ENCODE assay signal across 9 cellular contexts in the genomic region with DNA sequence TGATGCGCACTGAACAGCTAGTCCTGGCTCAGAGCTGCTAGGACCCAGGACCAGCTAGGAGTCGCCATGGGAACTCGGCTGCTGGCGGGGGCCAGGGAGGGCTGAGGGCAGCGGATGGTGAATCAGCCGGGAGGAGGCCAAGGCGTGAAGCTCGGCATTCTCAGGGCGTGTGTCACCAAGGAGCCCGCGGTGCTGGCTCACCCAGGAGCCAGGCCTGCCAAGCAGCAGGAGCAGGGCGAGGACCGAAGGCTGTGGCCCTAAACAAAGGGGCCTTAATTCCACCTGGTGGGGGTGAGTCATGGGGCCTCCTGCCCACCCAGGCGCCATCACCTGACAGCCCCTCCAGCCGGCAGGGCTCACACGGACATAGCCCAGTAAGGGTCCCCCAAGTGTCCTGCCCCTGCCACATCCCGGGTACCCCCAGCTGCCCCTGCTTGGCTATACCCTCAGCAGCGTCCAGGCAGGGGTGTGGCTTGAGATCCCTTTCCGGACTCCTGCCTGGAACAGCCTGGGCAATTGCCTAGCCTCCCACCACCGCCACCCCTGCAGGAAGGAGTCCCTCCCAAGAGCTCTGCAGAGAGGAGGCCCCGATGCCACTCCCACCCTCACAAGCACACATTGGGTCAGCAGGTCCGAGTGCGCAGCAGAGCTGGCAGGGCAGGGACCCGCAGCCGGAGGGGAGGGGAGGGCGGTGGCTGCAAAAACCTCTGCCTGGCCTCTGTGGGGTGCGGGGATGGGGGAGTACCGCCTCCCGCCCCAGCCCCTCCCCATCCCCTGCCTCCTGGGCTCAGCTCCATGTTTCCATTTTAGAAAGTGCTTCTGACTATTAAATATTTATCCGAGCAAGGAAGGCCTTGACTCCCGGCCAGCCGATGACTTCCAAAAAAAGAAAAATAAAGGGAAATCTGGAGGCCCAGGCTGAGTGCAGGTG. TPM values are rescaled to one million over a fixed set of nuclear protein-coding genes. Genes with fewer than 3 reads are reported as not detected.
A peak's percentile ranks its signal among the peaks of the same experiment; 100 is the strongest.
DNase-seq lines count a peak whose midpoint lies in the region; ATAC-seq lines count a peak whose summit lies in the region.
"Had no signal": no experiment of that assay in that cellular context is flagged by ENCODE, and none has a peak within 500 bp of the region (broad histone marks: within the 10 kb centered on the region; RNA-seq: fewer than 3 reads in every experiment).

No MANE protein-coding gene starts in this region.

- intact Hi-C loops in Right ventricle myocardium superior (cut with DNase I) (no loop called here), sciatic nerve (cut with DNase I) (no loop called here)
- intact Hi-C loops in activated CD4-positive, alpha-beta memory T cell treated with anti-CD3 and anti-CD28 coated beads for 36 hours (cut with micrococcal nuclease) = no loop called here

- POLR2A ChIA-PET in activated CD4-positive, alpha-beta memory T cell treated with anti-CD3 and anti-CD28 coated beads for 36 hours (lab: Charles Lee) = interaction anchor here (1.9 kb wide), 1 partner anchor 72 kb away, joined by 6 read pairs; no protein-coding TSS in a partner anchor

- DNase-seq in GM03348 (ENCODE audit: low spot score) (peak; percentile 95), SW480 (ENCODE audit: low spot score) (peak; percentile 95), Right ventricle myocardium superior (peak; percentile 79), sciatic nerve (ENCODE audit: low spot score) (peak; percentile 82), activated T-cell treated with anti-CD3 and anti-CD28 coated beads for 4 hours (no peak)
- no peak for DNase-seq in activated CD4-positive, alpha-beta memory T cell treated with anti-CD3 and anti-CD28 coated beads for 36 hours

- ATAC-seq in Right ventricle myocardium superior (ENCODE audit: poor library complexity) (peak; percentile 26), sciatic nerve (peak; percentile 67), HG02798 (IDR thresholded peaks at IDR 0.05; ENCODE audit: poor library complexity, unreplicated experiment) (no peak), HG03175 (IDR thresholded peaks at IDR 0.05; ENCODE audit: unreplicated experiment) (no peak)

- peaks cover 24% of the 10 kb centered on the region for H3K27me3 Mint-ChIP-seq in activated CD4-positive, alpha-beta memory T cell treated with anti-CD3 and anti-CD28 coated beads for 36 hours

- no peaks in the 10 kb centered on the region for H3K9me3 Mint-ChIP-seq in activated CD4-positive, alpha-beta memory T cell treated with anti-CD3 and anti-CD28 coated beads for 36 hours
- H3K9me3 Mint-ChIP-seq: activated naive CD4-positive, alpha-beta T cell treated with anti-CD3 and anti-CD28 coated beads, Interleukin-2, amount 50 U/mL, for 24 hours had no signal

- H3K4me1 Mint-ChIP-seq in activated CD4-positive, alpha-beta memory T cell treated with anti-CD3 and anti-CD28 coated beads for 36 hours (ENCODE audit: low read depth) = peaks cover 8% of the 10 kb centered on the region

- CTCF ChIA-PET in activated CD4-positive, alpha-beta memory T cell treated with anti-CD3 and anti-CD28 coated beads for 36 hours (lab: Charles Lee) = interaction anchor here (0.7 to 6.0 kb wide), 9 partner anchors 10 to 117 kb away, joined by 3 to 108 read pairs (median 6); a partner anchor contains a TSS

- H3K36me3 Mint-ChIP-seq in activated CD4-positive, alpha-beta memory T cell treated with anti-CD3 and anti-CD28 coated beads for 36 hours = no peaks in the 10 kb centered on the region
- H3K36me3 Mint-ChIP-seq: activated naive CD4-positive, alpha-beta T cell treated with anti-CD3 and anti-CD28 coated beads, Interleukin-2, amount 50 U/mL, for 24 hours had no signal

- H3K4me3 Mint-ChIP-seq in activated CD4-positive, alpha-beta memory T cell treated with anti-CD3 and anti-CD28 coated beads for 36 hours = no peak overlapping the region
- H3K4me3 Mint-ChIP-seq: activated naive CD4-positive, alpha-beta T cell treated with anti-CD3 and anti-CD28 coated beads, Interleukin-2, amount 50 U/mL, for 24 hours had no signal

- H3K27ac Mint-ChIP-seq in activated CD4-positive, alpha-beta memory T cell treated with anti-CD3 and anti-CD28 coated beads for 36 hours = no peak overlapping the region
- H3K27ac Mint-ChIP-seq: activated naive CD4-positive, alpha-beta T cell treated with anti-CD3 and anti-CD28 coated beads, Interleukin-2, amount 50 U/mL, for 24 hours had no signal

RNA-seq across cellular contexts. Expression of a gene that starts 4.7 kb away (rescaled TPM):
- total RNA-seq in Right ventricle myocardium superior = 2.6 TPM
- 77.7 TPM for total RNA-seq in sciatic nerve
- total RNA-seq in activated CD4-positive, alpha-beta memory T cell treated with anti-CD3 and anti-CD28 coated beads for 36 hours = under 1 TPM; 0.02 to 0.05 TPM

RNA-seq across cellular contexts. Expression of a gene that starts 12.1 kb away (rescaled TPM):
- total RNA-seq in Right ventricle myocardium superior (1.5 TPM), sciatic nerve (6.1 TPM)
- total RNA-seq in activated CD4-positive, alpha-beta memory T cell treated with anti-CD3 and anti-CD28 coated beads for 36 hours = 1 to 10 TPM in 1 of 2 experiments, under 1 TPM in 1; 0.78 to 1.2 TPM

RNA-seq across cellular contexts. Expression of a gene that starts 47.4 kb away (rescaled TPM):
- total RNA-seq in Right ventricle myocardium superior (1.6 TPM), sciatic nerve (5.5 TPM)
- 10 to 100 TPM; 63.4 to 69.1 TPM for total RNA-seq in activated CD4-positive, alpha-beta memory T cell treated with anti-CD3 and anti-CD28 coated beads for 36 hours

RNA-seq across cellular contexts. Expression of a gene that starts 48.8 kb away (rescaled TPM):
- total RNA-seq in Right ventricle myocardium superior = 0.13 TPM
- 7.0 TPM for total RNA-seq in sciatic nerve
- total RNA-seq in activated CD4-positive, alpha-beta memory T cell treated with anti-CD3 and anti-CD28 coated beads for 36 hours = not detected

Comparison
In these comparisons a context has a peak if more than half of its experiments do, and no peak if none do; other contexts are left out.
1. DNase-seq: peak in GM03348 (single experiment), SW480 (single experiment), Right ventricle myocardium superior (single experiment) and sciatic nerve (single experiment); none in activated T-cell treated with anti-CD3 and anti-CD28 coated beads for 4 hours (single experiment) and activated CD4-positive, alpha-beta memory T cell treated with anti-CD3 and anti-CD28 coated beads for 36 hours (single experiment).
2. ATAC-seq: peak in Right ventricle myocardium superior (single experiment) and sciatic nerve (single experiment); none in HG02798 (single experiment) and HG03175 (single experiment).
3. RNA of a gene that starts 4.7 kb away (total RNA-seq): 77.7 TPM in sciatic nerve (single experiment); 2.6 TPM in Right ventricle myocardium superior (single experiment) and 0.02 to 0.05 TPM in activated CD4-positive, alpha-beta memory T cell treated with anti-CD3 and anti-CD28 coated beads for 36 hours; every median in the first group is over 10 times any median in the second.